Comparison of ENCODE assay signal across 8 cellular contexts in genomic region chr4:73021634-73022033, GRCh38. TPM values are rescaled to one million over a fixed set of nuclear protein-coding genes. Genes with fewer than 3 reads are reported as not detected.
A peak's percentile ranks its signal among the peaks of the same experiment; 100 is the strongest.
DNase-seq lines count a peak whose midpoint lies in the region; ATAC-seq, FAIRE-seq and TF ChIP-seq lines count a peak whose summit lies in the region.

No MANE protein-coding gene starts in this region.

- TF ChIP-seq POLR2A in HepG2 (IDR thresholded peaks at IDR 0.05; ENCODE audit: insufficient read depth in 1 of 2, low read depth in 2 of 2, low read length in 2 of 2) (no peak), gastroesophageal sphincter (IDR thresholded peaks at IDR 0.05) (no peak)

- BruUV-seq in HepG2 (replicated peaks; lab: Mats Ljungman, UMichigan) = no TSS peak

- H3K4me3 ChIP-seq in BE2C (ENCODE audit: low read depth, low read length) (no peak overlapping the region), HepG2 (replicated peaks in 1 of 3; ENCODE audit: insufficient read depth in 1 of 3, low read depth in 2 of 3, low read length in 3 of 3) (no peak overlapping the region), gastroesophageal sphincter (no peak overlapping the region)
- no peak overlapping the region for H3K4me3 ChIP-seq in CD8-positive, alpha-beta T cell (ENCODE audit: low read depth, low read length)

- TF ChIP-seq EP300 in HepG2 (IDR thresholded peaks at IDR 0.05; ENCODE audit: low read depth in 2 of 2, low read length in 2 of 2) = no peak
- TF ChIP-seq EP300 in HepG2 (CRISPR knock-in tag; IDR thresholded peaks at IDR 0.05; ENCODE audit: borderline replicate concordance) = no peak
- TF ChIP-seq EP300 in gastroesophageal sphincter (IDR thresholded peaks at IDR 0.05) = no peak

- in situ Hi-C loops in HepG2 (cut with HindIII; ENCODE audit: extremely low pct_ligation_motif_present, low pct_unique_long_range_greater_than_20kb) = loop anchor here (25.0 kb wide), 1 partner anchor 709 kb away; no protein-coding TSS in a partner anchor

- ATAC-seq in GM18867 (IDR thresholded peaks at IDR 0.05; ENCODE audit: unreplicated experiment) (peak; percentile 73), HepG2 (peak; percentile 92), gastroesophageal sphincter (no peak)
- no peak for ATAC-seq in CD8-positive, alpha-beta T cell

- H3K4me1 ChIP-seq in BE2C (no peaks in the 10 kb centered on the region), HepG2 (ENCODE audit: insufficient read depth, low read length) (no peaks in the 10 kb centered on the region), gastroesophageal sphincter (peaks cover 0 to 5% (median 0%) of the 10 kb centered on the region in 3 donors)
- no peaks in the 10 kb centered on the region for H3K4me1 ChIP-seq in CD8-positive, alpha-beta T cell (ENCODE audit: insufficient read depth, low read length)

- no peak overlapping the region for H2AFZ ChIP-seq in HepG2 (ENCODE audit: low read length)

- no peaks in the 10 kb centered on the region for H3K36me3 ChIP-seq in BE2C
- H3K36me3 ChIP-seq in HepG2 (replicated peaks in 1 of 2; ENCODE audit: control insufficient read depth in 1 of 2, insufficient read depth in 2 of 2, low read length in 2 of 2) = no peaks in the 10 kb centered on the region
- H3K36me3 ChIP-seq in gastroesophageal sphincter = no peaks in the 10 kb centered on the region
- no peaks in the 10 kb centered on the region for H3K36me3 ChIP-seq in CD8-positive, alpha-beta T cell (ENCODE audit: insufficient read depth, low read length)

- peaks cover 7% of the 10 kb centered on the region for H3K27me3 Mint-ChIP-seq in CD8-positive, alpha-beta T cell (ENCODE audit: low read depth)

- no peaks in the 10 kb centered on the region for H4K20me1 ChIP-seq in HepG2 (ENCODE audit: insufficient read depth, low read length)

- H3K4me1 Mint-ChIP-seq in CD8-positive, alpha-beta T cell (ENCODE audit: low read depth) = no peaks in the 10 kb centered on the region

- FAIRE-seq in HepG2 (lab: Jason Lieb, UNC) = peak; percentile 21

- no peaks in the 10 kb centered on the region for H3K9me3 Mint-ChIP-seq in CD8-positive, alpha-beta T cell

- DNase-seq in BE2C = peak; percentile 27
- DNase-seq in HuH-7 (ENCODE audit: low spot score) = peak; percentile 36
- peak; percentile 24 for DNase-seq in HepG2 (ENCODE audit: low spot score)
- DNase-seq in NCI-H1436 treated with DMSO at 0.1 percent for 48 hours (lab: John Stamatoyannopoulos, UW) = no peak
- DNase-seq in CD8-positive, alpha-beta T cell = no peak

- TF ChIP-seq CTCF in BE2C (IDR thresholded peaks at IDR 0.05; ENCODE audit: low read depth, low read length) (peak; percentile 53), VCaP (conservative IDR thresholded peaks at IDR 0.05) (peak; percentile 95), HepG2 (CRISPR knock-in tag; IDR thresholded peaks at IDR 0.05) (peak; percentile 51), gastroesophageal sphincter (IDR thresholded peaks at IDR 0.05) (peak in 1 of 4 experiments; percentile 31)
- no peak for TF ChIP-seq CTCF in CD8-positive, alpha-beta T cell (IDR thresholded peaks at IDR 0.05)

- H3K27me3 ChIP-seq in BE2C (no peaks in the 10 kb centered on the region), HepG2 (ENCODE audit: control insufficient read depth in 1 of 2, insufficient read depth in 2 of 2, low read length in 2 of 2) (no peaks in the 10 kb centered on the region), gastroesophageal sphincter (no peaks in the 10 kb centered on the region)
- no peaks in the 10 kb centered on the region for H3K27me3 ChIP-seq in CD8-positive, alpha-beta T cell (ENCODE audit: insufficient read depth, low read length)

- H3K9ac ChIP-seq in HepG2 (ENCODE audit: insufficient read depth, low read depth, low read length) = no peak overlapping the region

- H3K27ac ChIP-seq in VCaP (no peak overlapping the region), HepG2 (ENCODE audit: extremely low read length, insufficient read depth, low read length) (no peak overlapping the region), gastroesophageal sphincter (no peak overlapping the region)
- H3K27ac ChIP-seq in CD8-positive, alpha-beta T cell (ENCODE audit: low read depth, low read length) = no peak overlapping the region

- no peak overlapping the region for H3K4me3 Mint-ChIP-seq in CD8-positive, alpha-beta T cell

- no peak overlapping the region for H3K4me2 ChIP-seq in HepG2 (ENCODE audit: low read depth, low read length)

- H3K27ac Mint-ChIP-seq in CD8-positive, alpha-beta T cell = no peak overlapping the region

- H3K79me2 ChIP-seq in HepG2 (ENCODE audit: insufficient read depth, low read length) = no peaks in the 10 kb centered on the region

- TF ChIP-seq RAD21 in HepG2 (CRISPR knock-in tag; IDR thresholded peaks at IDR 0.05) = 0 out of 2 replicates have a peak, but pooled peaks have one; percentile 27

- CTCF ChIA-PET in HepG2 (lab: Yijun Ruan, JAX; ENCODE audit: low intra/inter-chr PET ratio, low total read pairs) = interaction anchor here (1.3 kb wide), 1 partner anchor 695 kb away, joined by 4 read pairs; no protein-coding TSS in a partner anchor
- CTCF ChIA-PET in CD8-positive, alpha-beta T cell (lab: Charles Lee) = no interaction called here

- intact Hi-C loops in HepG2 (cut with micrococcal nuclease; ENCODE audit: unreplicated experiment) = no loop called here
- intact Hi-C loops in CD8-positive, alpha-beta T cell (cut with DNase I, micrococcal nuclease) = loop anchor here in 1 of 2 experiments (10.0 kb wide), 1 partner anchor 697 kb away; no protein-coding TSS in a partner anchor

- POLR2A ChIA-PET in HepG2 (lab: Yijun Ruan, JAX) = no interaction called here
- POLR2A ChIA-PET in CD8-positive, alpha-beta T cell (lab: Charles Lee) = no interaction called here

- H3K9me3 ChIP-seq in BE2C = no peaks in the 10 kb centered on the region
- no peaks in the 10 kb centered on the region for H3K9me3 ChIP-seq in HepG2 (ENCODE audit: low read length)
- H3K9me3 ChIP-seq in gastroesophageal sphincter = no peaks in the 10 kb centered on the region
- H3K9me3 ChIP-seq in CD8-positive, alpha-beta T cell (ENCODE audit: low read length) = no peaks in the 10 kb centered on the region

- H3K36me3 Mint-ChIP-seq in CD8-positive, alpha-beta T cell = no peaks in the 10 kb centered on the region

- 0% methylated on average over 1 of the region's 1 CpG for WGBS in HepG2 (ENCODE audit: low lambda C conversion rate)
- WGBS in gastroesophageal sphincter (ENCODE audit: low coverage in 1 of 2), 2 donors = 36 to 44% methylated on average over 1 of the region's 1 CpG

TF ChIP-seq in HepG2, 621 proteins besides CTCF, POLR2A, EP300 and RAD21:
- TF ChIP-seq ZNF136 (CRISPR knock-in tag; IDR thresholded peaks at IDR 0.05; ENCODE audit: low read depth) (no peak), ZNF362 (CRISPR knock-in tag; IDR thresholded peaks at IDR 0.05; ENCODE audit: borderline replicate concordance) (peak; percentile 49; the same call in 1 of the 2 replicates), ZNF180 (CRISPR knock-in tag; IDR thresholded peaks at IDR 0.05; ENCODE audit: borderline replicate concordance, low read depth) (no peak), SSRP1 (CRISPR knock-in tag; IDR thresholded peaks at IDR 0.05) (no peak), SMC3 (IDR thresholded peaks at IDR 0.05; ENCODE audit: low read length) (0 out of 2 replicates have a peak, but pooled peaks have one; percentile 11), STAG1 (CRISPR knock-in tag; IDR thresholded peaks at IDR 0.05) (peak; percentile 67)

RNA-seq across cellular contexts. Expression of gene COX18, which starts 47.9 kb away (rescaled TPM):
- polyA plus RNA-seq in BE2C (2012; ENCODE audit: insufficient read depth, insufficient read length, low read depth) = 13.1 TPM
- 21.3 and 25.3 TPM in 2 replicates for total RNA-seq in HepG2 (2016; rRNA removed; fragmentation: Illumina TruSeq; extraction: Trizol)
- total RNA-seq in HepG2 (2016; cell fraction: cytosol; rRNA removed; fragmentation: Illumina TruSeq; extraction: Trizol; ENCODE audit: low read depth) = 2.5 and 3.1 TPM in 2 replicates
- total RNA-seq in HepG2 (2016; cell fraction: insoluble cytoplasmic fraction; rRNA removed; fragmentation: Illumina TruSeq; extraction: Trizol) = 20.2 and 26.8 TPM in 2 replicates
- total RNA-seq in HepG2 (2016; cell fraction: membrane; rRNA removed; fragmentation: Illumina TruSeq; extraction: Trizol) = 12.7 and 12.9 TPM in 2 replicates
- 12.2 and 16.7 TPM in 2 replicates for total RNA-seq in HepG2 (2016; cell fraction: nucleus; rRNA removed; fragmentation: Illumina TruSeq; extraction: Trizol)
- polyA plus RNA-seq in HepG2 (2011; rRNA removed) = 8.7 and 9.5 TPM in 2 replicates
- polyA plus RNA-seq in HepG2 (2011; cell fraction: cytosol; rRNA removed) = 8.8 and 11.9 TPM in 2 replicates
- polyA plus RNA-seq in HepG2 (2011; cell fraction: nucleus; rRNA removed) = 5.7 and 8.2 TPM in 2 replicates
- polyA plus RNA-seq in HepG2 (2012) = 7.1 and 8.2 TPM in 2 replicates
- polyA plus RNA-seq in HepG2 (2016; cell fraction: cytosol; fragmentation: Illumina TruSeq; extraction: Trizol; ENCODE audit: low read depth) = 2.7 TPM in 2 replicates
- polyA plus RNA-seq in HepG2 (2016; cell fraction: insoluble cytoplasmic fraction; fragmentation: Illumina TruSeq; extraction: Trizol; ENCODE audit: low read depth) = 17.2 and 20.1 TPM in 2 replicates
- 6.7 and 7.6 TPM in 2 replicates for polyA plus RNA-seq in HepG2 (2016; cell fraction: membrane; fragmentation: Illumina TruSeq; extraction: Trizol; ENCODE audit: low read depth)
- 18.8 and 21.2 TPM in 2 replicates for polyA plus RNA-seq in HepG2 (2016; cell fraction: nucleus; fragmentation: Illumina TruSeq; extraction: Trizol; ENCODE audit: insufficient read depth, low read depth)
- 16.2 and 35.9 TPM in 2 replicates for polyA minus RNA-seq in HepG2 (2011; rRNA and poly(A)+ RNA removed; ENCODE audit: low replicate concordance)
- polyA minus RNA-seq in HepG2 (2011; cell fraction: cytosol; rRNA and poly(A)+ RNA removed) = 13.8 and 16.8 TPM in 2 replicates
- 5.5 and 7.3 TPM in 2 replicates for polyA minus RNA-seq in HepG2 (2011; cell fraction: nucleus; rRNA and poly(A)+ RNA removed)
- total RNA-seq in gastroesophageal sphincter = 10 to 100 TPM; 11.6 to 24.5 (median 19.4) TPM
- 1 to 10 TPM; 6.7 to 7.2 TPM for total RNA-seq in CD8-positive, alpha-beta T cell

Comparison
In these comparisons a context has a peak if more than half of its experiments do, and no peak if none do; other contexts are left out.
1. DNase-seq: peak in BE2C (single experiment), HuH-7 (single experiment) and HepG2 (single experiment); none in NCI-H1436 treated with DMSO at 0.1 percent for 48 hours (single experiment) and CD8-positive, alpha-beta T cell (0 of 7).
2. ATAC-seq: peak in GM18867 (single experiment) and HepG2 (single experiment); none in gastroesophageal sphincter (single experiment) and CD8-positive, alpha-beta T cell (single experiment).